ENCODE assay signal across 1 cellular context in the genomic region with DNA sequence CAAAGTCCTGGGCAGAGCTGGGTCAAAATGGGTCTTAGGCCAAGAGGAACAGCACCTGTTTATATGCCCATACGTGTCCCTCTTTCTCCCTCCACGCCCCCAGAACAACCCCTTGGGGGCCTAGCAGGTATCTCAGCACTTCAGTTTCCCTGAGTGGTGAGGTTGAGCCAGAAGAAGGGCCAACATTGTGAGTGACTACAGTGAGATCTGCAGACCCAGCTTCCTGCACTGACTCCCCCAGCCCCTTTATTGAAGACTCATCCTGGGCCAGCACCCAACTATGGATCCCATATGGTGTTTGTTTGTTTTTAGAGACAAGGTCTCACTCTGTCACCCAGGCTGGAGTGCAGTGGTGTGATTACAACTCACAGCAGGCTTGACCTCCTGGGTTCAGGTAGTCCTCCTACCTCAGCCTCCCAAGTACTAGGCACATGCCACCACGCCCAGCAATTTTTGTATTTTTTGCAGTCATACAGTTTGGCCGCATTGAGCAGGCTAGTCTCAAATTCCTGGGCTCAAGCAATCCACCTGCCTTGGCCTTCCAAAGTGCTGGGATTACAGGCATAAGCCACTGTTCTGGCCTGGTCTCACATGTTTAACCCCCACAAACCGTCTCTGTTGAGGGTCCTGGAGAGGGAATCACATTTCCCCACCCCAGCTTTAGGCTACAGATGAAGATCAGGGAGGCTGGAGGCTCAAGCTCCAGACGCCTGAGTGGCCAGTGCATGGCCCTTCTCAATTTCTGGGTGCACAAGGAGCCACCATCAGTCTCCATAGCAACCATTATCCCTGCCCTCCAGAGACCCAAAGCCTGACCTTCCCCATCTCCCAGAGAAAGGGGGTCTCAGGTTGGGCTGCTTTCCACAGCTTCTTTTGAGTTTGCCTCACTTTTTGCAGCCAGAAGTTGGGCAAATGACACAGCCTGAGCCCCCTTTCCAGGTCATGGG.
TF ChIP-seq lines count a peak whose summit lies in the region.

No MANE protein-coding gene starts in this region.

TF ChIP-seq in GM23338, 12 proteins besides CTCF, POLR2A, EP300 and RAD21 (continued from another document):
- TF ChIP-seq, protein P1, sequence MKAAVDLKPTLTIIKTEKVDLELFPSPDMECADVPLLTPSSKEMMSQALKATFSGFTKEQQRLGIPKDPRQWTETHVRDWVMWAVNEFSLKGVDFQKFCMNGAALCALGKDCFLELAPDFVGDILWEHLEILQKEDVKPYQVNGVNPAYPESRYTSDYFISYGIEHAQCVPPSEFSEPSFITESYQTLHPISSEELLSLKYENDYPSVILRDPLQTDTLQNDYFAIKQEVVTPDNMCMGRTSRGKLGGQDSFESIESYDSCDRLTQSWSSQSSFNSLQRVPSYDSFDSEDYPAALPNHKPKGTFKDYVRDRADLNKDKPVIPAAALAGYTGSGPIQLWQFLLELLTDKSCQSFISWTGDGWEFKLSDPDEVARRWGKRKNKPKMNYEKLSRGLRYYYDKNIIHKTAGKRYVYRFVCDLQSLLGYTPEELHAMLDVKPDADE (IDR thresholded peaks at IDR 0.05), result no peak
- TF ChIP-seq CREB1 (CRISPR knock-in tag; IDR thresholded peaks at IDR 0.05; ENCODE audit: low read depth), result no peak
- TF ChIP-seq EZH2phosphoT487 (IDR thresholded peaks at IDR 0.05; ENCODE audit: unreplicated experiment), result no peak
- no peak for TF ChIP-seq EZH2 (IDR thresholded peaks at IDR 0.05; ENCODE audit: low read depth, unreplicated experiment)
- TF ChIP-seq ZNF331 (CRISPR knock-in tag; IDR thresholded peaks at IDR 0.05; ENCODE audit: low read depth), result no peak
- no peak for TF ChIP-seq JUNB (IDR thresholded peaks at IDR 0.05; ENCODE audit: unreplicated experiment)
- TF ChIP-seq, protein P2, sequence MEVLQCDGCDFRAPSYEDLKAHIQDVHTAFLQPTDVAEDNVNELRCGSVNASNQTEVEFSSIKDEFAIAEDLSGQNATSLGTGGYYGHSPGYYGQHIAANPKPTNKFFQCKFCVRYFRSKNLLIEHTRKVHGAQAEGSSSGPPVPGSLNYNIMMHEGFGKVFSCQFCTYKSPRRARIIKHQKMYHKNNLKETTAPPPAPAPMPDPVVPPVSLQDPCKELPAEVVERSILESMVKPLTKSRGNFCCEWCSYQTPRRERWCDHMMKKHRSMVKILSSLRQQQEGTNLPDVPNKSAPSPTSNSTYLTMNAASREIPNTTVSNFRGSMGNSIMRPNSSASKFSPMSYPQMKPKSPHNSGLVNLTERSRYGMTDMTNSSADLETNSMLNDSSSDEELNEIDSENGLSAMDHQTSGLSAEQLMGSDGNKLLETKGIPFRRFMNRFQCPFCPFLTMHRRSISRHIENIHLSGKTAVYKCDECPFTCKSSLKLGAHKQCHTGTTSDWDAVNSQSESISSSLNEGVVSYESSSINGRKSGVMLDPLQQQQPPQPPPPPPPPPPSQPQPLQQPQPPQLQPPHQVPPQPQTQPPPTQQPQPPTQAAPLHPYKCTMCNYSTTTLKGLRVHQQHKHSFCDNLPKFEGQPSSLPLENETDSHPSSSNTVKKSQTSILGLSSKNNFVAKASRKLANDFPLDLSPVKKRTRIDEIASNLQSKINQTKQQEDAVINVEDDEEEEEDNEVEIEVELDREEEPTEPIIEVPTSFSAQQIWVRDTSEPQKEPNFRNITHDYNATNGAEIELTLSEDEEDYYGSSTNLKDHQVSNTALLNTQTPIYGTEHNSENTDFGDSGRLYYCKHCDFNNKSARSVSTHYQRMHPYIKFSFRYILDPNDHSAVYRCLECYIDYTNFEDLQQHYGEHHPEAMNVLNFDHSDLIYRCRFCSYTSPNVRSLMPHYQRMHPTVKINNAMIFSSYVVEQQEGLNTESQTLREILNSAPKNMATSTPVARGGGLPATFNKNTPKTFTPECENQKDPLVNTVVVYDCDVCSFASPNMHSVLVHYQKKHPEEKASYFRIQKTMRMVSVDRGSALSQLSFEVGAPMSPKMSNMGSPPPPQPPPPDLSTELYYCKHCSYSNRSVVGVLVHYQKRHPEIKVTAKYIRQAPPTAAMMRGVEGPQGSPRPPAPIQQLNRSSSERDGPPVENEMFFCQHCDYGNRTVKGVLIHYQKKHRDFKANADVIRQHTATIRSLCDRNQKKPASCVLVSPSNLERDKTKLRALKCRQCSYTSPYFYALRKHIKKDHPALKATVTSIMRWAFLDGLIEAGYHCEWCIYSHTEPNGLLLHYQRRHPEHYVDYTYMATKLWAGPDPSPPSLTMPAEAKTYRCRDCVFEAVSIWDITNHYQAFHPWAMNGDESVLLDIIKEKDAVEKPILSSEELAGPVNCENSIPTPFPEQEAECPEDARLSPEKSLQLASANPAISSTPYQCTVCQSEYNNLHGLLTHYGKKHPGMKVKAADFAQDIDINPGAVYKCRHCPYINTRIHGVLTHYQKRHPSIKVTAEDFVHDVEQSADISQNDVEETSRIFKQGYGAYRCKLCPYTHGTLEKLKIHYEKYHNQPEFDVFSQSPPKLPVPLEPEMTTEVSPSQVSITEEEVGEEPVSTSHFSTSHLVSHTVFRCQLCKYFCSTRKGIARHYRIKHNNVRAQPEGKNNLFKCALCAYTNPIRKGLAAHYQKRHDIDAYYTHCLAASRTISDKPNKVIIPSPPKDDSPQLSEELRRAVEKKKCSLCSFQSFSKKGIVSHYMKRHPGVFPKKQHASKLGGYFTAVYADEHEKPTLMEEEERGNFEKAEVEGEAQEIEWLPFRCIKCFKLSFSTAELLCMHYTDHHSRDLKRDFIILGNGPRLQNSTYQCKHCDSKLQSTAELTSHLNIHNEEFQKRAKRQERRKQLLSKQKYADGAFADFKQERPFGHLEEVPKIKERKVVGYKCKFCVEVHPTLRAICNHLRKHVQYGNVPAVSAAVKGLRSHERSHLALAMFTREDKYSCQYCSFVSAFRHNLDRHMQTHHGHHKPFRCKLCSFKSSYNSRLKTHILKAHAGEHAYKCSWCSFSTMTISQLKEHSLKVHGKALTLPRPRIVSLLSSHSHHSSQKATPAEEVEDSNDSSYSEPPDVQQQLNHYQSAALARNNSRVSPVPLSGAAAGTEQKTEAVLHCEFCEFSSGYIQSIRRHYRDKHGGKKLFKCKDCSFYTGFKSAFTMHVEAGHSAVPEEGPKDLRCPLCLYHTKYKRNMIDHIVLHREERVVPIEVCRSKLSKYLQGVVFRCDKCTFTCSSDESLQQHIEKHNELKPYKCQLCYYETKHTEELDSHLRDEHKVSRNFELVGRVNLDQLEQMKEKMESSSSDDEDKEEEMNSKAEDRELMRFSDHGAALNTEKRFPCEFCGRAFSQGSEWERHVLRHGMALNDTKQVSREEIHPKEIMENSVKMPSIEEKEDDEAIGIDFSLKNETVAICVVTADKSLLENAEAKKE (CRISPR knock-in tag; IDR thresholded peaks at IDR 0.05), result no peak
- TF ChIP-seq NANOG (IDR thresholded peaks at IDR 0.05; ENCODE audit: borderline replicate concordance), result no peak
- TF ChIP-seq, protein P3, sequence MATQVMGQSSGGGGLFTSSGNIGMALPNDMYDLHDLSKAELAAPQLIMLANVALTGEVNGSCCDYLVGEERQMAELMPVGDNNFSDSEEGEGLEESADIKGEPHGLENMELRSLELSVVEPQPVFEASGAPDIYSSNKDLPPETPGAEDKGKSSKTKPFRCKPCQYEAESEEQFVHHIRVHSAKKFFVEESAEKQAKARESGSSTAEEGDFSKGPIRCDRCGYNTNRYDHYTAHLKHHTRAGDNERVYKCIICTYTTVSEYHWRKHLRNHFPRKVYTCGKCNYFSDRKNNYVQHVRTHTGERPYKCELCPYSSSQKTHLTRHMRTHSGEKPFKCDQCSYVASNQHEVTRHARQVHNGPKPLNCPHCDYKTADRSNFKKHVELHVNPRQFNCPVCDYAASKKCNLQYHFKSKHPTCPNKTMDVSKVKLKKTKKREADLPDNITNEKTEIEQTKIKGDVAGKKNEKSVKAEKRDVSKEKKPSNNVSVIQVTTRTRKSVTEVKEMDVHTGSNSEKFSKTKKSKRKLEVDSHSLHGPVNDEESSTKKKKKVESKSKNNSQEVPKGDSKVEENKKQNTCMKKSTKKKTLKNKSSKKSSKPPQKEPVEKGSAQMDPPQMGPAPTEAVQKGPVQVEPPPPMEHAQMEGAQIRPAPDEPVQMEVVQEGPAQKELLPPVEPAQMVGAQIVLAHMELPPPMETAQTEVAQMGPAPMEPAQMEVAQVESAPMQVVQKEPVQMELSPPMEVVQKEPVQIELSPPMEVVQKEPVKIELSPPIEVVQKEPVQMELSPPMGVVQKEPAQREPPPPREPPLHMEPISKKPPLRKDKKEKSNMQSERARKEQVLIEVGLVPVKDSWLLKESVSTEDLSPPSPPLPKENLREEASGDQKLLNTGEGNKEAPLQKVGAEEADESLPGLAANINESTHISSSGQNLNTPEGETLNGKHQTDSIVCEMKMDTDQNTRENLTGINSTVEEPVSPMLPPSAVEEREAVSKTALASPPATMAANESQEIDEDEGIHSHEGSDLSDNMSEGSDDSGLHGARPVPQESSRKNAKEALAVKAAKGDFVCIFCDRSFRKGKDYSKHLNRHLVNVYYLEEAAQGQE (IDR thresholded peaks at IDR 0.05; ENCODE audit: unreplicated experiment), result no peak
- no peak for TF ChIP-seq POLR2AphosphoS5 (IDR thresholded peaks at IDR 0.05; ENCODE audit: low read depth)
